Comparison of ENCODE assay signal across 8 cellular contexts in genomic region chr1:9413877-9414213, GRCh38.
DNase-seq lines count a peak whose midpoint lies in the region; ATAC-seq and TF ChIP-seq lines count a peak whose summit lies in the region.

No MANE protein-coding gene starts in this region.

- no peaks in the 10 kb centered on the region for H3K27me3 ChIP-seq in sigmoid colon

- peaks cover 0 to 33% (median 26%) of the 10 kb centered on the region in 4 donors for H3K4me1 ChIP-seq in sigmoid colon

- no peak for TF ChIP-seq POLR2A in sigmoid colon (IDR thresholded peaks at IDR 0.05)
- TF ChIP-seq POLR2A in erythroblast (IDR thresholded peaks at IDR 0.05; ENCODE audit: low read length): no peak

- H3K4me3 ChIP-seq in sigmoid colon: no peak overlapping the region

- TF ChIP-seq EP300 in sigmoid colon (IDR thresholded peaks at IDR 0.05): no peak

- WGBS in sigmoid colon, 2 donors: 68 to 74% methylated on average over 4 of the region's 4 CpGs

- intact Hi-C loops in sigmoid colon (cut with DNase I): no loop called here

- DNase-seq in NCI-H226 (peak; percentile 74), foreskin melanocyte (peak; percentile 24), sigmoid colon (no peak), NOMO-1 treated with DMSO at 0.1 percent for 48 hours (lab: John Stamatoyannopoulos, UW; ENCODE audit: unreplicated experiment) (no peak), erythroblast (lab: John Stamatoyannopoulos, UW) (no peak), NCI-H1694 treated with DMSO at 0.1 percent for 48 hours (lab: John Stamatoyannopoulos, UW) (no peak)
- DNase-seq in stimulated activated CD4-positive, alpha-beta T cell treated with anti-CD3 and anti-CD28 coated beads, Interleukin-4, amount 100 ng/mL, for 24 hours: no peak

- TF ChIP-seq CTCF in sigmoid colon (IDR thresholded peaks at IDR 0.05): no peak

- H3K36me3 ChIP-seq in sigmoid colon: no peaks in the 10 kb centered on the region

- peak; percentile 13 for ATAC-seq in GM18870 (IDR thresholded peaks at IDR 0.05; ENCODE audit: unreplicated experiment)

- H3K27ac ChIP-seq in sigmoid colon: peak overlapping the region; percentile 83 to 95 (median 87)

- no peaks in the 10 kb centered on the region for H3K9me3 ChIP-seq in sigmoid colon

Comparison
In these comparisons a context has a peak if more than half of its experiments do, and no peak if none do; other contexts are left out.
1. DNase-seq: peak in NCI-H226 (single experiment) and foreskin melanocyte (single experiment); none in sigmoid colon (single experiment), NOMO-1 treated with DMSO at 0.1 percent for 48 hours (single experiment), stimulated activated CD4-positive, alpha-beta T cell treated with anti-CD3 and anti-CD28 coated beads, Interleukin-4, amount 100 ng/mL, for 24 hours (single experiment), erythroblast (0 of 2) and NCI-H1694 treated with DMSO at 0.1 percent for 48 hours (single experiment).